8 cellular contexts compared by ENCODE assay signal in genomic region chr17:15999974-16000827, GRCh38. TPM values are rescaled to one million over a fixed set of nuclear protein-coding genes. Genes with fewer than 3 reads are reported as not detected.
DNase-seq lines count a peak whose midpoint lies in the region; ATAC-seq and TF ChIP-seq lines count a peak whose summit lies in the region.

No MANE protein-coding gene starts in this region.

- H3K4me3 ChIP-seq in GM23338: peak overlapping the region; percentile 91
- H3K4me3 ChIP-seq in MG63: peak overlapping the region; percentile 79

- peaks cover 4% of the 10 kb centered on the region for H3K27me3 Mint-ChIP-seq in GM23338 (ENCODE audit: insufficient read depth, low read depth, poor library complexity)
- no peaks in the 10 kb centered on the region for H3K27me3 Mint-ChIP-seq in activated naive CD8-positive, alpha-beta T cell

- H3K9me2 ChIP-seq in GM23338 (ENCODE audit: insufficient read depth): no peaks in the 10 kb centered on the region

- peak overlapping the region; percentile 88 for H3K27ac ChIP-seq in GM23338 (ENCODE audit: low read depth)

- H3F3A ChIP-seq in GM23338 (replicated peaks; ENCODE audit: low read depth): no peaks in the 10 kb centered on the region; the same call in 1 of the 2 replicates

- peak overlapping the region; percentile 80; the same call in 1 of the 2 replicates for H2AFZ ChIP-seq in GM23338

- peaks cover 12% of the 10 kb centered on the region for H3K4me1 ChIP-seq in GM23338 (ENCODE audit: insufficient read depth)

- peaks cover 39% of the 10 kb centered on the region for H3K36me3 ChIP-seq in GM23338 (ENCODE audit: insufficient read depth)
- peaks cover 42% of the 10 kb centered on the region for H3K36me3 ChIP-seq in MG63

- H3K9me3 Mint-ChIP-seq in GM23338: peaks cover 6% of the 10 kb centered on the region
- no peaks in the 10 kb centered on the region for H3K9me3 Mint-ChIP-seq in activated naive CD8-positive, alpha-beta T cell (ENCODE audit: low read depth)

- H3K27me3 ChIP-seq in GM23338 (ENCODE audit: insufficient read depth) (no peaks in the 10 kb centered on the region), MG63 (no peaks in the 10 kb centered on the region)

- peak; percentile 66 for ATAC-seq in GM23338

- H3K36me3 Mint-ChIP-seq in GM23338 (ENCODE audit: low read depth): peaks cover 52% of the 10 kb centered on the region
- peaks cover 30% of the 10 kb centered on the region for H3K36me3 Mint-ChIP-seq in activated naive CD8-positive, alpha-beta T cell

- H4K20me1 ChIP-seq in GM23338 (replicated peaks; ENCODE audit: insufficient read depth): peaks cover 22% of the 10 kb centered on the region

- peaks cover 12% of the 10 kb centered on the region for H3K4me1 Mint-ChIP-seq in GM23338
- peaks cover 44% of the 10 kb centered on the region for H3K4me1 Mint-ChIP-seq in activated naive CD8-positive, alpha-beta T cell (ENCODE audit: low read depth)

- peak overlapping the region; percentile 79 for H3K27ac Mint-ChIP-seq in GM23338
- peak overlapping the region; percentile 95 for H3K27ac Mint-ChIP-seq in activated naive CD8-positive, alpha-beta T cell

- no peak for TF ChIP-seq CTCF in GM23338 (conservative IDR thresholded peaks at IDR 0.05; ENCODE audit: low read depth in 2 of 2)

- DNase-seq in NCI-H2081 (lab: John Stamatoyannopoulos, UW): peak; percentile 44 to 63
- no peak for DNase-seq in NCI-H2081 treated with DMSO at 0.1 percent for 48 hours (lab: John Stamatoyannopoulos, UW)
- peak; percentile 73 for DNase-seq in GM23338 (ENCODE audit: low spot score)
- DNase-seq in MG63: peak; percentile 49
- peak; percentile 35 for DNase-seq in hepatic stellate cell (ENCODE audit: low spot score)
- peak; percentile 81 for DNase-seq in retina
- DNase-seq in HuH-7 (ENCODE audit: low spot score): no peak

- H3K4me3 Mint-ChIP-seq in GM23338: peak overlapping the region; percentile 93
- H3K4me3 Mint-ChIP-seq in activated naive CD8-positive, alpha-beta T cell: peak overlapping the region; percentile 99

- peaks cover 39% of the 10 kb centered on the region for H3K79me2 ChIP-seq in GM23338 (replicated peaks; ENCODE audit: insufficient read depth)

- peak overlapping the region; percentile 98 for H3K4me2 ChIP-seq in GM23338

- no peaks in the 10 kb centered on the region for H3K9me3 ChIP-seq in MG63

TF ChIP-seq in GM23338, 12 proteins besides CTCF, POLR2A, EP300 and RAD21:
- no peak for TF ChIP-seq STAT1 (IDR thresholded peaks at IDR 0.05; ENCODE audit: unreplicated experiment)

RNA-seq across cellular contexts. Expression of gene TTC19, which starts 0.6 kb away (rescaled TPM):
- 92.2 and 93.5 TPM in 2 replicates for total RNA-seq in GM23338 (2014; rRNA removed; shearing (Covaris generic))
- polyA plus RNA-seq in GM23338 (2016; fragmentation: Nextera tagmentation; extraction: Ambion mirVana): 23.1 and 30.3 TPM in 2 replicates
- total RNA-seq in MG63 (2014; rRNA removed; shearing (Covaris generic); ENCODE audit: low replicate concordance): 7.1 and 9.2 TPM in 2 replicates

RNA-seq across cellular contexts. Expression of gene ZSWIM7, which starts 0.7 kb away (rescaled TPM):
- 16.3 and 17.5 TPM in 2 replicates for total RNA-seq in GM23338 (2014; rRNA removed; shearing (Covaris generic))
- polyA plus RNA-seq in GM23338 (2016; fragmentation: Nextera tagmentation; extraction: Ambion mirVana): 48.0 and 50.4 TPM in 2 replicates
- 11.5 and 30.2 TPM in 2 replicates for total RNA-seq in MG63 (2014; rRNA removed; shearing (Covaris generic); ENCODE audit: low replicate concordance)

RNA-seq across cellular contexts. Expression of gene ADORA2B, which starts 55.3 kb away (rescaled TPM):
- 7.9 and 13.1 TPM in 2 replicates for total RNA-seq in GM23338 (2014; rRNA removed; shearing (Covaris generic))
- 2.7 and 3.3 TPM in 2 replicates for polyA plus RNA-seq in GM23338 (2016; fragmentation: Nextera tagmentation; extraction: Ambion mirVana)
- 16.0 and 24.5 TPM in 2 replicates for total RNA-seq in MG63 (2014; rRNA removed; shearing (Covaris generic); ENCODE audit: low replicate concordance)

Comparison
In these comparisons a context has a peak if more than half of its experiments do, and no peak if none do; other contexts are left out.
1. DNase-seq: peak in NCI-H2081 (2 of 2), GM23338 (single experiment), MG63 (single experiment), hepatic stellate cell (single experiment) and retina (single experiment); none in NCI-H2081 treated with DMSO at 0.1 percent for 48 hours (single experiment) and HuH-7 (single experiment).